ENCODE assay signal across 2 cellular contexts in the genomic region with DNA sequence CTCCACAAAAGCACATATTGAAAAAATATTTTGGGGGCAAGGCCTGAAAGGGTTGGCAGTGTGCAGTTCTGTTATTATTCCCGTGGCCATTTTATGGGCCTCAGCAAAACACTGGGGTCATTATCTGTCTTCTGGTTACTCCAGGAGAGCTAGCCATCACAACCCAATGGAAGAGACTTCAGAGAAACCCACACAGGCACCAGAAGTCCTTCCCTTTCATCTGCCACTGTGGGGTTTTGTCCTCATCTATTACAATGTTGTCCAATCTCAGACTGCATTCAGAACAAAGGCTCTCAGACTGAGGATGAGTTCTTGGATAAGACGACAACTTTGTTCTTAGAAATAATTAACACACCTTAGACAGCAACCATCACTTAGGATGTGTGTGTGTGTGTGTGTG.
TF ChIP-seq lines count a peak whose summit lies in the region.

No MANE protein-coding gene starts in this region.

TF ChIP-seq in GM12878, 131 proteins besides CTCF, POLR2A, EP300 and RAD21:
- TF ChIP-seq, protein P1, sequence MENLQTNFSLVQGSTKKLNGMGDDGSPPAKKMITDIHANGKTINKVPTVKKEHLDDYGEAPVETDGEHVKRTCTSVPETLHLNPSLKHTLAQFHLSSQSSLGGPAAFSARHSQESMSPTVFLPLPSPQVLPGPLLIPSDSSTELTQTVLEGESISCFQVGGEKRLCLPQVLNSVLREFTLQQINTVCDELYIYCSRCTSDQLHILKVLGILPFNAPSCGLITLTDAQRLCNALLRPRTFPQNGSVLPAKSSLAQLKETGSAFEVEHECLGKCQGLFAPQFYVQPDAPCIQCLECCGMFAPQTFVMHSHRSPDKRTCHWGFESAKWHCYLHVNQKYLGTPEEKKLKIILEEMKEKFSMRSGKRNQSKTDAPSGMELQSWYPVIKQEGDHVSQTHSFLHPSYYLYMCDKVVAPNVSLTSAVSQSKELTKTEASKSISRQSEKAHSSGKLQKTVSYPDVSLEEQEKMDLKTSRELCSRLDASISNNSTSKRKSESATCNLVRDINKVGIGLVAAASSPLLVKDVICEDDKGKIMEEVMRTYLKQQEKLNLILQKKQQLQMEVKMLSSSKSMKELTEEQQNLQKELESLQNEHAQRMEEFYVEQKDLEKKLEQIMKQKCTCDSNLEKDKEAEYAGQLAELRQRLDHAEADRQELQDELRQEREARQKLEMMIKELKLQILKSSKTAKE (IDR thresholded peaks at IDR 0.05; ENCODE audit: low read depth, poor library complexity, severe bottlenecking): no peak
- TF ChIP-seq, protein P2, sequence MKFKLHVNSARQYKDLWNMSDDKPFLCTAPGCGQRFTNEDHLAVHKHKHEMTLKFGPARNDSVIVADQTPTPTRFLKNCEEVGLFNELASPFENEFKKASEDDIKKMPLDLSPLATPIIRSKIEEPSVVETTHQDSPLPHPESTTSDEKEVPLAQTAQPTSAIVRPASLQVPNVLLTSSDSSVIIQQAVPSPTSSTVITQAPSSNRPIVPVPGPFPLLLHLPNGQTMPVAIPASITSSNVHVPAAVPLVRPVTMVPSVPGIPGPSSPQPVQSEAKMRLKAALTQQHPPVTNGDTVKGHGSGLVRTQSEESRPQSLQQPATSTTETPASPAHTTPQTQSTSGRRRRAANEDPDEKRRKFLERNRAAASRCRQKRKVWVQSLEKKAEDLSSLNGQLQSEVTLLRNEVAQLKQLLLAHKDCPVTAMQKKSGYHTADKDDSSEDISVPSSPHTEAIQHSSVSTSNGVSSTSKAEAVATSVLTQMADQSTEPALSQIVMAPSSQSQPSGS (IDR thresholded peaks at IDR 0.05; ENCODE audit: low read length): no peak
- TF ChIP-seq PAX8 (IDR thresholded peaks at IDR 0.05): no peak
- no peak for TF ChIP-seq NR2F1 (conservative IDR thresholded peaks at IDR 0.05)
- no peak for TF ChIP-seq ZNF24 (IDR thresholded peaks at IDR 0.05)
- no peak for TF ChIP-seq JUND (IDR thresholded peaks at IDR 0.05; ENCODE audit: low read depth, low read length)
- TF ChIP-seq RUNX3 (IDR thresholded peaks at IDR 0.05; ENCODE audit: low read length): no peak
- no peak for TF ChIP-seq DPF2 (IDR thresholded peaks at IDR 0.05)
- no peak for TF ChIP-seq ZBED1 (IDR thresholded peaks at IDR 0.05; ENCODE audit: borderline replicate concordance)
- no peak for TF ChIP-seq STAT3 (IDR thresholded peaks at IDR 0.05; ENCODE audit: low read depth, low read length)
- no peak for TF ChIP-seq HDAC6 (IDR thresholded peaks at IDR 0.05; ENCODE audit: unreplicated experiment)
- no peak for TF ChIP-seq ZNF384 (IDR thresholded peaks at IDR 0.05; ENCODE audit: borderline replicate concordance, low read depth, low read length)
- TF ChIP-seq, protein P3, sequence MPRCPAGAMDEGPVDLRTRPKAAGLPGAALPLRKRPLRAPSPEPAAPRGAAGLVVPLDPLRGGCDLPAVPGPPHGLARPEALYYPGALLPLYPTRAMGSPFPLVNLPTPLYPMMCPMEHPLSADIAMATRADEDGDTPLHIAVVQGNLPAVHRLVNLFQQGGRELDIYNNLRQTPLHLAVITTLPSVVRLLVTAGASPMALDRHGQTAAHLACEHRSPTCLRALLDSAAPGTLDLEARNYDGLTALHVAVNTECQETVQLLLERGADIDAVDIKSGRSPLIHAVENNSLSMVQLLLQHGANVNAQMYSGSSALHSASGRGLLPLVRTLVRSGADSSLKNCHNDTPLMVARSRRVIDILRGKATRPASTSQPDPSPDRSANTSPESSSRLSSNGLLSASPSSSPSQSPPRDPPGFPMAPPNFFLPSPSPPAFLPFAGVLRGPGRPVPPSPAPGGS (IDR thresholded peaks at IDR 0.05; ENCODE audit: borderline replicate concordance, insufficient read depth, low read depth, low read length, poor library complexity, severe bottlenecking): no peak
- no peak for TF ChIP-seq CHD2 (IDR thresholded peaks at IDR 0.05; ENCODE audit: borderline replicate concordance, low read depth, low read length)
- TF ChIP-seq ESRRA (IDR thresholded peaks at IDR 0.05; ENCODE audit: low read length): no peak
- TF ChIP-seq, protein P4, sequence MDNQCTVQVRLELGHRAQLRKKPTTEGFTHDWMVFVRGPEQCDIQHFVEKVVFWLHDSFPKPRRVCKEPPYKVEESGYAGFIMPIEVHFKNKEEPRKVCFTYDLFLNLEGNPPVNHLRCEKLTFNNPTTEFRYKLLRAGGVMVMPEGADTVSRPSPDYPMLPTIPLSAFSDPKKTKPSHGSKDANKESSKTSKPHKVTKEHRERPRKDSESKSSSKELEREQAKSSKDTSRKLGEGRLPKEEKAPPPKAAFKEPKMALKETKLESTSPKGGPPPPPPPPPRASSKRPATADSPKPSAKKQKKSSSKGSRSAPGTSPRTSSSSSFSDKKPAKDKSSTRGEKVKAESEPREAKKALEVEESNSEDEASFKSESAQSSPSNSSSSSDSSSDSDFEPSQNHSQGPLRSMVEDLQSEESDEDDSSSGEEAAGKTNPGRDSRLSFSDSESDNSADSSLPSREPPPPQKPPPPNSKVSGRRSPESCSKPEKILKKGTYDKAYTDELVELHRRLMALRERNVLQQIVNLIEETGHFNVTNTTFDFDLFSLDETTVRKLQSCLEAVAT (IDR thresholded peaks at IDR 0.05): no peak
- TF ChIP-seq PAX5 (IDR thresholded peaks at IDR 0.05; ENCODE audit: borderline replicate concordance, low read depth, low read length): no peak

TF ChIP-seq in SK-N-SH, 30 proteins besides CTCF, POLR2A, EP300 and RAD21 (continued from another document):
- TF ChIP-seq, protein P5, sequence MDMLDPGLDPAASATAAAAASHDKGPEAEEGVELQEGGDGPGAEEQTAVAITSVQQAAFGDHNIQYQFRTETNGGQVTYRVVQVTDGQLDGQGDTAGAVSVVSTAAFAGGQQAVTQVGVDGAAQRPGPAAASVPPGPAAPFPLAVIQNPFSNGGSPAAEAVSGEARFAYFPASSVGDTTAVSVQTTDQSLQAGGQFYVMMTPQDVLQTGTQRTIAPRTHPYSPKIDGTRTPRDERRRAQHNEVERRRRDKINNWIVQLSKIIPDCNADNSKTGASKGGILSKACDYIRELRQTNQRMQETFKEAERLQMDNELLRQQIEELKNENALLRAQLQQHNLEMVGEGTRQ (IDR thresholded peaks at IDR 0.05; ENCODE audit: borderline replicate concordance, low read depth, low read length): no peak
- TF ChIP-seq TEAD4 (IDR thresholded peaks at IDR 0.05; ENCODE audit: borderline replicate concordance, insufficient read depth) (no peak), SIN3A (IDR thresholded peaks at IDR 0.05; ENCODE audit: borderline replicate concordance, low read depth, low read length) (no peak), GATA2 (CRISPR knock-in tag; IDR thresholded peaks at IDR 0.05) (no peak), FOXM1 (IDR thresholded peaks at IDR 0.05; ENCODE audit: low read depth) (no peak), POLR2AphosphoS5 (IDR thresholded peaks at IDR 0.05; ENCODE audit: low read depth, low read length) (no peak), TAF1 (IDR thresholded peaks at IDR 0.05; ENCODE audit: borderline replicate concordance, low read depth, low read length) (no peak), NRF1 (IDR thresholded peaks at IDR 0.05; ENCODE audit: low read depth, low read length) (no peak), YY1 (IDR thresholded peaks at IDR 0.05; ENCODE audit: low read depth) (no peak)
- TF ChIP-seq, protein P6, sequence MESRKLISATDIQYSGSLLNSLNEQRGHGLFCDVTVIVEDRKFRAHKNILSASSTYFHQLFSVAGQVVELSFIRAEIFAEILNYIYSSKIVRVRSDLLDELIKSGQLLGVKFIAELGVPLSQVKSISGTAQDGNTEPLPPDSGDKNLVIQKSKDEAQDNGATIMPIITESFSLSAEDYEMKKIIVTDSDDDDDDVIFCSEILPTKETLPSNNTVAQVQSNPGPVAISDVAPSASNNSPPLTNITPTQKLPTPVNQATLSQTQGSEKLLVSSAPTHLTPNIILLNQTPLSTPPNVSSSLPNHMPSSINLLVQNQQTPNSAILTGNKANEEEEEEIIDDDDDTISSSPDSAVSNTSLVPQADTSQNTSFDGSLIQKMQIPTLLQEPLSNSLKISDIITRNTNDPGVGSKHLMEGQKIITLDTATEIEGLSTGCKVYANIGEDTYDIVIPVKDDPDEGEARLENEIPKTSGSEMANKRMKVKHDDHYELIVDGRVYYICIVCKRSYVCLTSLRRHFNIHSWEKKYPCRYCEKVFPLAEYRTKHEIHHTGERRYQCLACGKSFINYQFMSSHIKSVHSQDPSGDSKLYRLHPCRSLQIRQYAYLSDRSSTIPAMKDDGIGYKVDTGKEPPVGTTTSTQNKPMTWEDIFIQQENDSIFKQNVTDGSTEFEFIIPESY (IDR thresholded peaks at IDR 0.05; ENCODE audit: borderline replicate concordance, low read depth): no peak
